In the genomic region with DNA sequence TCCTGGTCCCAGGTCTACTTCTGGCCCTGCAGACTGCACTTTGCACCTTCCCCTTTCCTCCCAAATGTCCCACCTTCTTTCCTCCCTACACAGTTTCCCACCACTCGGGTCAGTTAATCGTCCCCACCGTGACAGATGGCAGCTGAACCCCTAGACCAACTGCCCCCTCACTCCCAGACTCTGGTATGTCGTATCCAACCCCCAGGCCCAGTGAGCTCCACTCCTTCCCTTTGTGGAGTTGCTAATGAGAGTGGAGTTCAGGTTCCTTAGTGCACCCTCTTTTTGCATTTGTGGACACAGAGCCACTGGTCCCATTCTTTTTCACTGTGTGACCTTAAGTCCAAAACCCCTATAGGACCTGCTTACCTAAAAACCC, we compare ENCODE assay signal across 8 cellular contexts. TPM values are rescaled to one million over a fixed set of nuclear protein-coding genes. Genes with fewer than 3 reads are reported as not detected.
DNase-seq lines count a peak whose midpoint lies in the region; ATAC-seq and TF ChIP-seq lines count a peak whose summit lies in the region.

No MANE protein-coding gene starts in this region.

- intact Hi-C loops in left ventricle myocardium inferior (cut with micrococcal nuclease) (loop anchor here (5.0 to 10.0 kb wide), 2 partner anchors 74 to 126 kb away; no protein-coding TSS in a partner anchor), cardiac septum (cut with DNase I) (loop anchor here (2.0 to 5.0 kb wide), 3 partner anchors 39 to 76 kb away; partner anchors contain the start of gene LDLRAP1), vagina (cut with DNase I) (loop anchor here (5.0 kb wide), 2 partner anchors 79 to 124 kb away; no protein-coding TSS in a partner anchor)

- TF ChIP-seq CTCF in left ventricle myocardium inferior (IDR thresholded peaks at IDR 0.05; ENCODE audit: borderline replicate concordance) (no peak), nephron (IDR thresholded peaks at IDR 0.05; ENCODE audit: unreplicated experiment in 3 of 3) (no peak), vagina (IDR thresholded peaks at IDR 0.05) (no peak)

- peak overlapping the region; percentile 13 to 54 (median 48) for H3K27ac Mint-ChIP-seq in nephron

- H3K27me3 ChIP-seq in left ventricle myocardium inferior (ENCODE audit: low read depth) = no peaks in the 10 kb centered on the region
- H3K27me3 ChIP-seq in effector memory CD4-positive, alpha-beta T cell (replicated peaks; ENCODE audit: control insufficient read depth, insufficient read depth, low read length, poor library complexity, severe bottlenecking) = no peaks in the 10 kb centered on the region
- H3K27me3 ChIP-seq in vagina = no peaks in the 10 kb centered on the region

- H3K36me3 ChIP-seq in left ventricle myocardium inferior = no peaks in the 10 kb centered on the region
- H3K36me3 ChIP-seq in effector memory CD4-positive, alpha-beta T cell (ENCODE audit: control insufficient read depth, insufficient read depth, low read length) = no peaks in the 10 kb centered on the region
- H3K36me3 ChIP-seq in vagina = no peaks in the 10 kb centered on the region

- no peak for TF ChIP-seq POLR2A in vagina (IDR thresholded peaks at IDR 0.05)

- no peaks in the 10 kb centered on the region for H3K36me3 Mint-ChIP-seq in nephron (ENCODE audit: low read depth)

- peak overlapping the region; percentile 87 for H3K27ac ChIP-seq in left ventricle myocardium inferior (replicated peaks)
- H3K27ac ChIP-seq in effector memory CD4-positive, alpha-beta T cell (ENCODE audit: insufficient read depth, low read length, poor library complexity, severe bottlenecking) = peak overlapping the region; percentile 61
- H3K27ac ChIP-seq in vagina = peak overlapping the region; percentile 82

- peaks cover 50% of the 10 kb centered on the region for H3K4me1 Mint-ChIP-seq in nephron

- H3K9me3 ChIP-seq in left ventricle myocardium inferior (replicated peaks) (no peaks in the 10 kb centered on the region), vagina (no peaks in the 10 kb centered on the region)
- no peaks in the 10 kb centered on the region for H3K9me3 ChIP-seq in effector memory CD4-positive, alpha-beta T cell (ENCODE audit: control insufficient read depth, low read length)

- ATAC-seq in HG03432 (IDR thresholded peaks at IDR 0.05; ENCODE audit: unreplicated experiment) = no peak

- DNase-seq in left ventricle myocardium inferior = no peak
- DNase-seq in cardiac septum (ENCODE audit: low spot score) = no peak
- no peak for DNase-seq in effector memory CD4-positive, alpha-beta T cell
- no peak for DNase-seq in vagina (ENCODE audit: extremely low spot score in 2 of 2)
- no peak for DNase-seq in activated gamma-delta T cell (lab: John Stamatoyannopoulos, UW)
- DNase-seq in epidermal melanocyte (ENCODE audit: insufficient read length, low spot score) = no peak

- peak overlapping the region; percentile 87 to 93 (median 89) for H3K4me3 Mint-ChIP-seq in nephron

- H3K4me3 ChIP-seq in left ventricle myocardium inferior (peak overlapping the region; percentile 96), vagina (peak overlapping the region; percentile 65 to 77)
- peak overlapping the region; percentile 69 for H3K4me3 ChIP-seq in effector memory CD4-positive, alpha-beta T cell (ENCODE audit: insufficient read depth, low read depth, low read length, poor library complexity, severe bottlenecking)

- H3K4me1 ChIP-seq in left ventricle myocardium inferior (peaks cover 79% of the 10 kb centered on the region), vagina (peaks cover 61% of the 10 kb centered on the region)
- H3K4me1 ChIP-seq in effector memory CD4-positive, alpha-beta T cell (ENCODE audit: control insufficient read depth, insufficient read depth, low read length, poor library complexity, severe bottlenecking) = peaks cover 62% of the 10 kb centered on the region

- H3K27me3 Mint-ChIP-seq in nephron (ENCODE audit: low read depth) = peaks cover 49% of the 10 kb centered on the region

- H3K9me3 Mint-ChIP-seq in nephron = no peaks in the 10 kb centered on the region

RNA-seq across cellular contexts. Expression of gene MAN1C1, which starts 1.8 kb away (rescaled TPM):
- total RNA-seq in left ventricle myocardium inferior = 18.0 TPM
- 16.7 TPM for total RNA-seq in cardiac septum
- 31.4 TPM for total RNA-seq in vagina
